Comparison of ENCODE assay signal across 26 cellular contexts in the genomic region with DNA sequence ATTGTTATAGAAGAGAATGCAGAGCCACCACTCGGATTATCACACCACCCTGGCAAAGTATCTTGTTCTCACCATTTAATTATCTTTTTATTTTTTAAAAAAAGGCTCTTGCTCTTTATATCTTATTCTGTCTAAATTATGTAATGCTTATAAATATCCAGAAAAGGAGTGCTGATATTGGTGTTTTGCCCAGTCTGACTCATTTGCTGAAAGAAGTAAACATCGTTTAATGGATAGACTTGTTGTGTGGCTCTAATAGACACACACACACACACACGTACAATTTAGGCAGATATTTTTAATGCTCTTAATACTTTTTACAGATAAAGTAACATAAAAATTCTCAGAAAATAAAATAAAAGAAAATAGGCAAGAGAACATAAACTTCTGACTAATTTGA.
A peak's percentile ranks its signal among the peaks of the same experiment; 100 is the strongest.
DNase-seq lines count a peak whose midpoint lies in the region; ATAC-seq and TF ChIP-seq lines count a peak whose summit lies in the region.
"Had no signal": no experiment of that assay in that cellular context is flagged by ENCODE, and none has a peak within 500 bp of the region (broad histone marks: within the 10 kb centered on the region; RNA-seq: fewer than 3 reads in every experiment).

No MANE protein-coding gene starts in this region.

- no peaks in the 10 kb centered on the region for H4K20me1 ChIP-seq in neural progenitor cell (ENCODE audit: low read depth)

- no peaks in the 10 kb centered on the region for H3K9me3 ChIP-seq in neural progenitor cell (ENCODE audit: low read depth)
- H3K9me3 ChIP-seq: upper lobe of left lung had no signal

- intact Hi-C loops in Right ventricle myocardium inferior (cut with DNase I): loop anchor here (2.0 to 10.0 kb wide), 4 partner anchors 285 to 947 kb away; no protein-coding TSS in a partner anchor

- peaks cover 12% of the 10 kb centered on the region for H3K4me1 Mint-ChIP-seq in neural progenitor cell
- H3K4me1 Mint-ChIP-seq: activated naive CD8-positive, alpha-beta T cell treated with anti-CD3 and anti-CD28 coated beads, Interleukin-2, amount 50 U/mL, for 24 hours had no signal

- no peak overlapping the region for H3K4me2 ChIP-seq in neural progenitor cell

- H3K36me3 ChIP-seq in BJ (ENCODE audit: control insufficient read depth, insufficient read depth, low read length) (no peaks in the 10 kb centered on the region), neural progenitor cell (no peaks in the 10 kb centered on the region)
- H3K36me3 ChIP-seq: upper lobe of left lung had no signal

- H2AFZ ChIP-seq in neural progenitor cell (replicated peaks): no peak overlapping the region

- no peaks in the 10 kb centered on the region for H3K36me3 Mint-ChIP-seq in neural progenitor cell
- H3K36me3 Mint-ChIP-seq: CD4-positive, alpha-beta memory T cell; naive B cell had no signal

- CTCF ChIA-PET in BJ (lab: Yijun Ruan, JAX): interaction anchor here (0.6 to 2.4 kb wide), 5 partner anchors 10 to 949 kb away, joined by 3 to 8 read pairs (median 5); no protein-coding TSS in a partner anchor

- H3K27me3 ChIP-seq in BJ (ENCODE audit: control insufficient read depth, insufficient read depth, low read length) (no peaks in the 10 kb centered on the region), neural progenitor cell (no peaks in the 10 kb centered on the region)
- H3K27me3 ChIP-seq: foreskin keratinocyte, upper lobe of left lung had no signal

- H3K9ac ChIP-seq in neural progenitor cell: no peak overlapping the region

- H3K4me1 ChIP-seq in neural progenitor cell: no peaks in the 10 kb centered on the region
- H3K4me1 ChIP-seq: foreskin keratinocyte had no signal

- H3F3A ChIP-seq in neural progenitor cell (ENCODE audit: low read depth): no peaks in the 10 kb centered on the region

- H3K27ac Mint-ChIP-seq in neural progenitor cell: no peak overlapping the region
- H3K27ac Mint-ChIP-seq: activated CD8-positive, alpha-beta T cell treated with anti-CD3 and anti-CD28 coated beads, Interleukin-2, amount 10 ng/mL, durations not matched to agents 7 days and 5 days; activated naive CD8-positive, alpha-beta T cell treated with anti-CD3 and anti-CD28 coated beads, Interleukin-2, amount 50 U/mL, for 24 hours; CD4-positive, alpha-beta memory T cell; naive B cell; T-helper 17 cell had no signal

- POLR2A ChIA-PET in BJ (lab: Charles Lee): no interaction called here

- peaks cover 3% of the 10 kb centered on the region for H3K27me3 Mint-ChIP-seq in neural progenitor cell (ENCODE audit: insufficient read depth, low read depth)

- H3K27ac ChIP-seq in neural progenitor cell: no peak overlapping the region
- H3K27ac ChIP-seq: foreskin keratinocyte, SK-N-MC, upper lobe of left lung had no signal

- no peaks in the 10 kb centered on the region for H3K9me3 Mint-ChIP-seq in neural progenitor cell
- H3K9me3 Mint-ChIP-seq: activated naive CD8-positive, alpha-beta T cell treated with anti-CD3 and anti-CD28 coated beads, Interleukin-2, amount 50 U/mL, for 24 hours; naive B cell had no signal

- no peaks in the 10 kb centered on the region for H3K79me2 ChIP-seq in neural progenitor cell (ENCODE audit: low read depth)

- no peak overlapping the region for H3K4me3 ChIP-seq in AG09309 (ENCODE audit: control insufficient read depth, low read depth, low read length)
- H3K4me3 ChIP-seq in BJ (ENCODE audit: low read depth, low read length): no peak overlapping the region
- no peak overlapping the region for H3K4me3 ChIP-seq in fibroblast of pulmonary artery (replicated peaks; ENCODE audit: low read depth, low read length)
- no peak overlapping the region for H3K4me3 ChIP-seq in neural progenitor cell

- peak; percentile 24 for DNase-seq in AG09309 (ENCODE audit: low read depth)
- peak; percentile 11 for DNase-seq in BJ (ENCODE audit: low read depth)
- peak; percentile 47 for DNase-seq in amniotic epithelial cell (ENCODE audit: low read depth)
- DNase-seq in fibroblast of pulmonary artery (ENCODE audit: low read depth): peak; percentile 59
- DNase-seq in neural progenitor cell (ENCODE audit: low spot score): no peak
- DNase-seq in Right ventricle myocardium inferior (ENCODE audit: missing footprints): no peak
- DNase-seq in activated gamma-delta T cell treated with Interleukin-2 at 50 U/mL for 16 hours: no peak
- DNase-seq: activated CD4-positive, alpha-beta T cell treated with anti-CD3 and anti-CD28 coated beads for 1 hour; activated CD8-positive, alpha-beta T cell treated with anti-CD3 and anti-CD28 coated beads, Interleukin-2, amount 10 ng/mL, durations not matched to agents 7 days and 5 days; activated gamma-delta T cell; activated naive CD8-positive, alpha-beta T cell treated with anti-CD3 and anti-CD28 coated beads, Interleukin-2, amount 50 U/mL, for 24 hours; activated T-cell treated with anti-CD3 and anti-CD28 coated beads for 4 hours; CD4-positive, alpha-beta memory T cell; foreskin keratinocyte; naive B cell; NCI-H1930; NCI-H524; occipital lobe; RPMI8226; small intestine; stimulated activated CD4-positive, alpha-beta T cell treated with anti-CD3 and anti-CD28 coated beads, Interleukin-1b, Interleukin-23, amount 100 ng/mL, for 48 hours; substantia nigra; T-helper 17 cell; upper lobe of left lung had no signal

- ATAC-seq in GM21723 (IDR thresholded peaks at IDR 0.05; ENCODE audit: unreplicated experiment) (no peak), Right ventricle myocardium inferior (no peak)
- ATAC-seq: activated CD8-positive, alpha-beta T cell treated with anti-CD3 and anti-CD28 coated beads, Interleukin-2, amount 10 ng/mL, durations not matched to agents 7 days and 5 days; activated naive CD8-positive, alpha-beta T cell treated with anti-CD3 and anti-CD28 coated beads, Interleukin-2, amount 50 U/mL, for 24 hours; foreskin keratinocyte; T-helper 17 cell had no signal

- no peak overlapping the region for H3K4me3 Mint-ChIP-seq in neural progenitor cell
- H3K4me3 Mint-ChIP-seq: activated CD8-positive, alpha-beta T cell treated with anti-CD3 and anti-CD28 coated beads, Interleukin-2, amount 10 ng/mL, durations not matched to agents 7 days and 5 days; activated naive CD8-positive, alpha-beta T cell treated with anti-CD3 and anti-CD28 coated beads, Interleukin-2, amount 50 U/mL, for 24 hours; CD4-positive, alpha-beta memory T cell; T-helper 17 cell had no signal

- TF ChIP-seq CTCF in AG09309 (IDR thresholded peaks at IDR 0.05; ENCODE audit: control insufficient read depth, insufficient read depth, low read depth, low read length, missing control alignments) (no peak), BJ (IDR thresholded peaks at IDR 0.05; ENCODE audit: insufficient read depth, low read depth, low read length) (no peak), fibroblast of pulmonary artery (IDR thresholded peaks at IDR 0.05; ENCODE audit: low read length, missing control alignments) (no peak), neural progenitor cell (IDR thresholded peaks at IDR 0.05) (no peak)

Comparison
In these comparisons a context has a peak if more than half of its experiments do, and no peak if none do; other contexts are left out.
1. DNase-seq: peak in AG09309 (single experiment), BJ (single experiment), amniotic epithelial cell (single experiment) and fibroblast of pulmonary artery (single experiment); none in neural progenitor cell (single experiment), Right ventricle myocardium inferior (single experiment) and activated gamma-delta T cell treated with Interleukin-2 at 50 U/mL for 16 hours (single experiment).